ENCODE assay signal across 2 cellular contexts in the genomic region with DNA sequence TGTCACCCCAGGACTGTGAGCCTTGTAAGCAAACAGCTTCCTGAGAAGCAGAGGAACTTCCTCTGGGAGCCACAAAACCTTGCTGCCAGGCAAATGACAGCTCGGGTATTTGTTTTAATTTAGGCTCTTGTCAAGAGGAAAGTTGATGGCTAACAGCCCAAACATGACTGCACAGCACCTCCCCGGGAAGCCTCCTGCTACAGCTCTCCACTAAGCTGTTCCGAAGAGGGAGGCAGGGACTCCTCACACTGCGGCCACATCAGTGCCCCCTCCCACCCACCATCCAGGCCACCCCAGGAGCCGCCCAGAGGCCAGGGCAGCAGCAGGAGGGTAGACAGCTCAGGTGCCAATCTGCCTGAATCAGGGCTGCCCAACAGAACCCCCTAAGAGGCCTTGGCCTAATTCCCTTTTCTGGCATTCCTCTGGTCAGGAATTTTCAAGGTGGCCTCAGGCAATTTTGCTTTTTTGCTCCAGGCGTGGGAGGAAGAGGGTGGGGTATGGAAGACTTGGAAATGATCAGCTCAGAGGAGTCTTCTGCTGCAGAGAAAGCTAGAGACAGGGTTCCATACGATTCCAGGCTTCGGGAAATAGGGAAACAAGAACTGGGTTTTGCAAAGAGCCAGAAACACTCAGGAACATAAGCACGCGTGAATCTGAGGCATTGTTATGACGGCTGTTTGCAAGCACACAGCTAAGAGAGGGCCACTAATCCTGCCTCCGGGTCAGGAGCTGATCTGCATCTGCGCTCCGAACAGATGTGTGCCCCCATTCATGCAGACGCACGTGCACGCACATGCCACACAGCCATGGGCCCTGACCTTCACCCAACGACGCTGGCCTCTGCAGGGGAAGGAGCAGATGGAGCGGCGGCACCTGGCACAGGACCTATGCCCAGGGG.
TF ChIP-seq lines count a peak whose summit lies in the region.

No MANE protein-coding gene starts in this region.

TF ChIP-seq in IMR-90, 13 proteins besides CTCF, POLR2A, EP300 and RAD21:
- TF ChIP-seq RCOR1 (IDR thresholded peaks at IDR 0.05; ENCODE audit: insufficient replicate concordance, low read length) (no peak), MAZ (IDR thresholded peaks at IDR 0.05; ENCODE audit: borderline replicate concordance, low read depth, low read length) (no peak), BHLHE40 (IDR thresholded peaks at IDR 0.05; ENCODE audit: low read depth, low read length) (no peak), MXI1 (IDR thresholded peaks at IDR 0.05; ENCODE audit: borderline replicate concordance, low read depth, low read length) (no peak), MAFK (IDR thresholded peaks at IDR 0.05; ENCODE audit: low read depth, low read length) (no peak), CHD1 (IDR thresholded peaks at IDR 0.05; ENCODE audit: low read depth, low read length) (no peak), RFX5 (IDR thresholded peaks at IDR 0.05; ENCODE audit: low read depth, low read length) (no peak), NFE2L2 (IDR thresholded peaks at IDR 0.05; ENCODE audit: low read depth, low read length) (no peak), FOS (IDR thresholded peaks at IDR 0.05; ENCODE audit: low read depth, low read length) (no peak), CEBPB (IDR thresholded peaks at IDR 0.05; ENCODE audit: low read depth, low read length) (no peak), SMC3 (IDR thresholded peaks at IDR 0.05; ENCODE audit: low read depth, low read length) (no peak)
- TF ChIP-seq, protein P1, sequence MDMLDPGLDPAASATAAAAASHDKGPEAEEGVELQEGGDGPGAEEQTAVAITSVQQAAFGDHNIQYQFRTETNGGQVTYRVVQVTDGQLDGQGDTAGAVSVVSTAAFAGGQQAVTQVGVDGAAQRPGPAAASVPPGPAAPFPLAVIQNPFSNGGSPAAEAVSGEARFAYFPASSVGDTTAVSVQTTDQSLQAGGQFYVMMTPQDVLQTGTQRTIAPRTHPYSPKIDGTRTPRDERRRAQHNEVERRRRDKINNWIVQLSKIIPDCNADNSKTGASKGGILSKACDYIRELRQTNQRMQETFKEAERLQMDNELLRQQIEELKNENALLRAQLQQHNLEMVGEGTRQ (IDR thresholded peaks at IDR 0.05; ENCODE audit: low read depth, low read length): no peak
- TF ChIP-seq, protein P2, sequence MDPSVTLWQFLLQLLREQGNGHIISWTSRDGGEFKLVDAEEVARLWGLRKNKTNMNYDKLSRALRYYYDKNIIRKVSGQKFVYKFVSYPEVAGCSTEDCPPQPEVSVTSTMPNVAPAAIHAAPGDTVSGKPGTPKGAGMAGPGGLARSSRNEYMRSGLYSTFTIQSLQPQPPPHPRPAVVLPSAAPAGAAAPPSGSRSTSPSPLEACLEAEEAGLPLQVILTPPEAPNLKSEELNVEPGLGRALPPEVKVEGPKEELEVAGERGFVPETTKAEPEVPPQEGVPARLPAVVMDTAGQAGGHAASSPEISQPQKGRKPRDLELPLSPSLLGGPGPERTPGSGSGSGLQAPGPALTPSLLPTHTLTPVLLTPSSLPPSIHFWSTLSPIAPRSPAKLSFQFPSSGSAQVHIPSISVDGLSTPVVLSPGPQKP (IDR thresholded peaks at IDR 0.05; ENCODE audit: borderline replicate concordance, low read depth, low read length): no peak
TF ChIP-seq in IMR-90: peak in this region for 0.

TF ChIP-seq in GM12878, 131 proteins besides CTCF, POLR2A, EP300 and RAD21:
- no peak for TF ChIP-seq CBFB (IDR thresholded peaks at IDR 0.05; ENCODE audit: low read depth)
- no peak for TF ChIP-seq BACH1 (IDR thresholded peaks at IDR 0.05; ENCODE audit: borderline replicate concordance)
- TF ChIP-seq, protein P3, sequence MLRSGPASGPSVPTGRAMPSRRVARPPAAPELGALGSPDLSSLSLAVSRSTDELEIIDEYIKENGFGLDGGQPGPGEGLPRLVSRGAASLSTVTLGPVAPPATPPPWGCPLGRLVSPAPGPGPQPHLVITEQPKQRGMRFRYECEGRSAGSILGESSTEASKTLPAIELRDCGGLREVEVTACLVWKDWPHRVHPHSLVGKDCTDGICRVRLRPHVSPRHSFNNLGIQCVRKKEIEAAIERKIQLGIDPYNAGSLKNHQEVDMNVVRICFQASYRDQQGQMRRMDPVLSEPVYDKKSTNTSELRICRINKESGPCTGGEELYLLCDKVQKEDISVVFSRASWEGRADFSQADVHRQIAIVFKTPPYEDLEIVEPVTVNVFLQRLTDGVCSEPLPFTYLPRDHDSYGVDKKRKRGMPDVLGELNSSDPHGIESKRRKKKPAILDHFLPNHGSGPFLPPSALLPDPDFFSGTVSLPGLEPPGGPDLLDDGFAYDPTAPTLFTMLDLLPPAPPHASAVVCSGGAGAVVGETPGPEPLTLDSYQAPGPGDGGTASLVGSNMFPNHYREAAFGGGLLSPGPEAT (IDR thresholded peaks at IDR 0.05; ENCODE audit: low read depth): no peak
- no peak for TF ChIP-seq PML (IDR thresholded peaks at IDR 0.05; ENCODE audit: low read length)
- no peak for TF ChIP-seq CHD1 (IDR thresholded peaks at IDR 0.05; ENCODE audit: low read depth, low read length)
- TF ChIP-seq BCL11A (IDR thresholded peaks at IDR 0.05; ENCODE audit: low read depth, low read length): no peak
- TF ChIP-seq CREM (IDR thresholded peaks at IDR 0.05; ENCODE audit: low read depth): no peak
- TF ChIP-seq, protein P4, sequence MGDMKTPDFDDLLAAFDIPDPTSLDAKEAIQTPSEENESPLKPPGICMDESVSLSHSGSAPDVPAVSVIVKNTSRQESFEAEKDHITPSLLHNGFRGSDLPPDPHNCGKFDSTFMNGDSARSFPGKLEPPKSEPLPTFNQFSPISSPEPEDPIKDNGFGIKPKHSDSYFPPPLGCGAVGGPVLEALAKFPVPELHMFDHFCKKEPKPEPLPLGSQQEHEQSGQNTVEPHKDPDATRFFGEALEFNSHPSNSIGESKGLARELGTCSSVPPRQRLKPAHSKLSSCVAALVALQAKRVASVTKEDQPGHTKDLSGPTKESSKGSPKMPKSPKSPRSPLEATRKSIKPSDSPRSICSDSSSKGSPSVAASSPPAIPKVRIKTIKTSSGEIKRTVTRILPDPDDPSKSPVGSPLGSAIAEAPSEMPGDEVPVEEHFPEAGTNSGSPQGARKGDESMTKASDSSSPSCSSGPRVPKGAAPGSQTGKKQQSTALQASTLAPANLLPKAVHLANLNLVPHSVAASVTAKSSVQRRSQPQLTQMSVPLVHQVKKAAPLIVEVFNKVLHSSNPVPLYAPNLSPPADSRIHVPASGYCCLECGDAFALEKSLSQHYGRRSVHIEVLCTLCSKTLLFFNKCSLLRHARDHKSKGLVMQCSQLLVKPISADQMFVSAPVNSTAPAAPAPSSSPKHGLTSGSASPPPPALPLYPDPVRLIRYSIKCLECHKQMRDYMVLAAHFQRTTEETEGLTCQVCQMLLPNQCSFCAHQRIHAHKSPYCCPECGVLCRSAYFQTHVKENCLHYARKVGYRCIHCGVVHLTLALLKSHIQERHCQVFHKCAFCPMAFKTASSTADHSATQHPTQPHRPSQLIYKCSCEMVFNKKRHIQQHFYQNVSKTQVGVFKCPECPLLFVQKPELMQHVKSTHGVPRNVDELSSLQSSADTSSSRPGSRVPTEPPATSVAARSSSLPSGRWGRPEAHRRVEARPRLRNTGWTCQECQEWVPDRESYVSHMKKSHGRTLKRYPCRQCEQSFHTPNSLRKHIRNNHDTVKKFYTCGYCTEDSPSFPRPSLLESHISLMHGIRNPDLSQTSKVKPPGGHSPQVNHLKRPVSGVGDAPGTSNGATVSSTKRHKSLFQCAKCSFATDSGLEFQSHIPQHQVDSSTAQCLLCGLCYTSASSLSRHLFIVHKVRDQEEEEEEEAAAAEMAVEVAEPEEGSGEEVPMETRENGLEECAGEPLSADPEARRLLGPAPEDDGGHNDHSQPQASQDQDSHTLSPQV (IDR thresholded peaks at IDR 0.05): no peak
- TF ChIP-seq EZH2 (IDR thresholded peaks at IDR 0.05; ENCODE audit: borderline replicate concordance, control insufficient read depth, low read depth, low read length): no peak
- no peak for TF ChIP-seq FOXM1 (IDR thresholded peaks at IDR 0.05; ENCODE audit: low read depth, low read length)
- TF ChIP-seq NFXL1 (IDR thresholded peaks at IDR 0.05; ENCODE audit: borderline replicate concordance): no peak
- TF ChIP-seq SMARCA5 (IDR thresholded peaks at IDR 0.05): no peak
- TF ChIP-seq KAT2A (conservative IDR thresholded peaks at IDR 0.05; ENCODE audit: control insufficient read depth, low read depth, low read length): no peak
- TF ChIP-seq RFX5 (IDR thresholded peaks at IDR 0.05; ENCODE audit: low read depth, low read length): no peak
